ENCODE assay signal across 32 cellular contexts in genomic region chr1:92430030-92430429, GRCh38. TPM values are rescaled to one million over a fixed set of nuclear protein-coding genes. Genes with fewer than 3 reads are reported as not detected.
"Had no signal": no experiment of that assay in that cellular context is flagged by ENCODE, and none has a peak within 500 bp of the region (broad histone marks: within the 10 kb centered on the region; RNA-seq: fewer than 3 reads in every experiment).

No MANE protein-coding gene starts in this region.

- H2AFZ ChIP-seq: neural progenitor cell, parathyroid adenoma had no signal

- DNase-seq: naive thymus-derived CD4-positive, alpha-beta T cell; natural killer cell; occipital lobe; ovary; posterior cingulate gyrus; psoas muscle; right cardiac atrium; spleen; stimulated activated CD4-positive, alpha-beta T cell treated with anti-CD3 and anti-CD28 coated beads, Interleukin-12 subunit alpha, Interleukin-12 subunit beta, amount 100 ng/mL, for 4 hours; stimulated activated CD4-positive, alpha-beta T cell treated with anti-CD3 and anti-CD28 coated beads, Interleukin-1b, Interleukin-23, amount 100 ng/mL, for 48 hours; stimulated activated CD4-positive, alpha-beta T cell treated with anti-CD3 and anti-CD28 coated beads, Interleukin-4, amount 100 ng/mL, for 1 hour; stimulated activated CD4-positive, alpha-beta T cell treated with anti-CD3 and anti-CD28 coated beads, Interleukin-4, amount 100 ng/mL, for 4 hours; stimulated activated CD8-positive, alpha-beta memory T cell treated with anti-CD3 and anti-CD28 coated beads, Interleukin-4, amount 100 ng/mL, for 48 hours; stimulated activated naive CD4-positive, alpha-beta T cell; stimulated activated naive CD8-positive, alpha-beta T cell treated with anti-CD3 and anti-CD28 coated beads, Interleukin-15, amount 100 ng/mL, for 72 hours; stimulated activated naive CD8-positive, alpha-beta T cell treated with anti-CD3 and anti-CD28 coated beads, Interleukin-15, Interleukin-2, amounts not matched to agents 100 U/mL and 50 U/mL, for 24 hours; substantia nigra; trophoblast cell; upper lobe of left lung had no signal

- H3K27me3 ChIP-seq: neural progenitor cell, ovary, spleen, suprapubic skin, testis, tibial nerve, upper lobe of left lung, vagina had no signal

- H3K36me3 ChIP-seq: neural progenitor cell, ovary, spleen, suprapubic skin, tibial nerve, upper lobe of left lung, vagina had no signal

- H3K4me3 ChIP-seq: neural progenitor cell, ovary, psoas muscle, skin epidermis, smooth muscle cell, spleen, suprapubic skin, testis, tibial nerve, upper lobe of left lung, vagina had no signal

- FAIRE-seq: urothelium cell line had no signal

- H3K4me2 ChIP-seq: neural progenitor cell, smooth muscle cell had no signal

- H3K9me3 ChIP-seq: ovary, psoas muscle, spleen, suprapubic skin, testis, upper lobe of left lung, vagina had no signal

- H3K27ac ChIP-seq: neural progenitor cell, ovary, parathyroid adenoma, psoas muscle, skin epidermis, spleen, suprapubic skin, testis, tibial nerve, upper lobe of left lung, vagina had no signal

- ATAC-seq: naive thymus-derived CD4-positive, alpha-beta T cell; natural killer cell; psoas muscle; right cardiac atrium; sciatic nerve; stimulated activated memory B cell treated with anti-CD40 and anti-IgM and Interleukin-4, amounts not matched to agents 10 μg/mL and 1 μg/mL and 100 μg/mL, for 72 hours; stimulated activated naive CD8-positive, alpha-beta T cell treated with anti-CD3 and anti-CD28 coated beads, Interleukin-15, amount 100 ng/mL, for 72 hours; stimulated activated naive CD8-positive, alpha-beta T cell treated with anti-CD3 and anti-CD28 coated beads, Interleukin-15, Interleukin-2, amounts not matched to agents 100 U/mL and 50 U/mL, for 24 hours had no signal

- H3K9ac ChIP-seq: neural progenitor cell, parathyroid adenoma had no signal

- H3K4me1 ChIP-seq: parathyroid adenoma, psoas muscle, spleen, suprapubic skin, testis, tibial nerve, upper lobe of left lung, vagina had no signal

- H3K79me2 ChIP-seq: parathyroid adenoma had no signal

RNA-seq across cellular contexts. Expression of gene GFI1, which starts 56.7 kb away (rescaled TPM):
- total RNA-seq: occipital lobe, osteoblast had no signal
- polyA plus RNA-seq: neural cell, smooth muscle cell had no signal
